Comparison of ENCODE assay signal across 8 cellular contexts in the genomic region with DNA sequence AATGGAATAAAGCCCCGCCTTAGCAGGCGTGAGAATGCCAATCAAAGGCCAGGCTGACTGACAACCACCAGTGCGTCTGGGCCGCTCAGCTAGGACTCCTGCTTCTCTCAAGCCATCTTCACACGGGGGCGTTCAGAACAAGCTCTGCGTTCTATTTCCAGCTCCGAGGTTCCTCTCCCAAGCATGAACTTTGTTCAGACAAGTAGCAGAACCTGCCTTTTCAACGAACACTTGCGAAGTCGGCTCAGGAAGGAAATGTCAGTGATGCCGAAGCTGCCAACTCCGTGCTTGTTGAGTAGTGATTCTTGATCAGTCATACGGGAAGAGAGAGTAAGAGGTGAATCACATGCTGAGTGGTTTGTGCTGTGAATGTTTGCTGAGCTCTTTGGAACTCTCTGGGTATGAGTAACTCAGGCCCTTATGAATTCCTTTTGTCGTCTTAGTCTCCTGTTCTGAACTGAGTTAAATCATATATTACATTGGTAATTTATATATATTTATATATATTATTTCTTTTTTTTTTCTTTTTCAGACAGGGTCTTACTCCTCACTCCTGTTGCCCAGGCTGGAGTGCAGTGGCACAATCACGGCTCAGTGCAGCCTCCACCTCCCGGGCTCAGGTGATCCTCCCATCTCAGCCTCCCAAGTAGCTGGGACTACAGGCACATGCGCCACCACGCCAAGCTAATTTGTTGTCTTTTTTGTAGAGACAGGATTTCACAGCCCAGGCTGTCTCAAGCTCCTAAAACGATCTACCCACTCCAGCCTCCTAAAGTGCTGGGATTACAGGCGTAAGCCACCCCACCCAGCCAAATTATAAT. TPM values are rescaled to one million over a fixed set of nuclear protein-coding genes. Genes with fewer than 3 reads are reported as not detected.
DNase-seq lines count a peak whose midpoint lies in the region; ATAC-seq and TF ChIP-seq lines count a peak whose summit lies in the region.

No MANE protein-coding gene starts in this region.

- H3K27me3 ChIP-seq in adipocyte (replicated peaks; ENCODE audit: control insufficient read depth, insufficient read depth, low read length) (no peaks in the 10 kb centered on the region), upper lobe of right lung (no peaks in the 10 kb centered on the region)

- H3K36me3 ChIP-seq in adipocyte (ENCODE audit: control insufficient read depth, insufficient read depth, low read length, severe bottlenecking), result no peaks in the 10 kb centered on the region
- H3K36me3 ChIP-seq in upper lobe of right lung, result no peaks in the 10 kb centered on the region

- no peaks in the 10 kb centered on the region for H3K9me3 ChIP-seq in adipocyte (ENCODE audit: control insufficient read depth, low read length)
- no peaks in the 10 kb centered on the region for H3K9me3 ChIP-seq in upper lobe of right lung

- intact Hi-C loops in upper lobe of right lung (cut with DNase I), result no loop called here

- H3K4me1 ChIP-seq in adipocyte (ENCODE audit: control insufficient read depth, insufficient read depth, low read length), result peaks cover 9% of the 10 kb centered on the region
- H3K4me1 ChIP-seq in upper lobe of right lung, result peaks cover 7% of the 10 kb centered on the region

- DNase-seq in adipocyte (ENCODE audit: low read depth) (peak; percentile 78), medulla oblongata (ENCODE audit: extremely low spot score) (peak; percentile 59), upper lobe of right lung (peak; percentile 73), middle frontal gyrus (ENCODE audit: extremely low spot score, low spot score) (no peak), NCI-H1694 (lab: John Stamatoyannopoulos, UW) (no peak)

- peak overlapping the region; percentile 39 for H3K9ac ChIP-seq in adipocyte (ENCODE audit: low read length)

- peak; percentile 81 for TF ChIP-seq POLR2A in Raji (IDR thresholded peaks at IDR 0.05; ENCODE audit: insufficient read depth, low read depth, low read length)

- peak; percentile 85 for ATAC-seq in GM18868 (IDR thresholded peaks at IDR 0.05; ENCODE audit: unreplicated experiment)
- peak; percentile 62 for ATAC-seq in HG02970 (IDR thresholded peaks at IDR 0.05; ENCODE audit: low FRiP score, unreplicated experiment)
- peak; percentile 93 for ATAC-seq in upper lobe of right lung

- H3K4me3 ChIP-seq in adipocyte (ENCODE audit: low read length), result no peak overlapping the region
- H3K4me3 ChIP-seq in upper lobe of right lung, result no peak overlapping the region

- peak overlapping the region; percentile 61 for H3K27ac ChIP-seq in upper lobe of right lung

- no peak for TF ChIP-seq CTCF in upper lobe of right lung (IDR thresholded peaks at IDR 0.05)

RNA-seq across cellular contexts. Expression of a gene that starts 29.4 kb away (rescaled TPM):
- 11.4 TPM for total RNA-seq in upper lobe of right lung

Comparison
In these comparisons a context has a peak if more than half of its experiments do, and no peak if none do; other contexts are left out.
1. DNase-seq: peak in adipocyte (single experiment), medulla oblongata (single experiment) and upper lobe of right lung (single experiment); none in middle frontal gyrus (single experiment) and NCI-H1694 (single experiment).
2. Peak in every context shown above with its lines, with median percentiles within 50 percentile points of each other: ATAC-seq.